Comparison of ENCODE assay signal across 8 cellular contexts in genomic region chr14:64503184-64503433, GRCh38. TPM values are rescaled to one million over a fixed set of nuclear protein-coding genes. Genes with fewer than 3 reads are reported as not detected.
DNase-seq lines count a peak whose midpoint lies in the region; ATAC-seq and TF ChIP-seq lines count a peak whose summit lies in the region.

No MANE protein-coding gene starts in this region.

- WGBS in body of pancreas, 2 donors, result 1% methylated on average over 10 to 21 of the region's 21 CpGs

- DNase-seq in body of pancreas (peak in 1 of 4 donors; percentile 45), lower lobe of right lung (no peak), vagina (ENCODE audit: extremely low spot score in 2 of 2) (no peak), NCI-H2107 (lab: John Stamatoyannopoulos, UW) (no peak), GM10266 (ENCODE audit: extremely low spot score) (no peak)
- DNase-seq in stimulated activated CD4-positive, alpha-beta T cell treated with anti-CD3 and anti-CD28 coated beads, Interleukin-4, amount 100 ng/mL, for 4 hours, result no peak

- intact Hi-C loops in body of pancreas (cut with DNase I), result no loop called here
- intact Hi-C loops in lower lobe of right lung (cut with DNase I), result no loop called here
- intact Hi-C loops in vagina (cut with DNase I), result no loop called here

- H3K9me3 ChIP-seq in body of pancreas (no peaks in the 10 kb centered on the region), lower lobe of right lung (no peaks in the 10 kb centered on the region), vagina (no peaks in the 10 kb centered on the region)

- H3K4me1 ChIP-seq in body of pancreas (peaks cover 53% of the 10 kb centered on the region), lower lobe of right lung (peaks cover 50% of the 10 kb centered on the region), vagina (peaks cover 61% of the 10 kb centered on the region)

- H3K27ac ChIP-seq in C4-2B, result peak overlapping the region; percentile 97
- peak overlapping the region; percentile 99 to 100 (median 100) for H3K27ac ChIP-seq in body of pancreas
- H3K27ac ChIP-seq in lower lobe of right lung, result peak overlapping the region; percentile 99
- peak overlapping the region; percentile 94 for H3K27ac ChIP-seq in vagina

- no peak for TF ChIP-seq POLR2A in body of pancreas (IDR thresholded peaks at IDR 0.05)
- TF ChIP-seq POLR2A in vagina (IDR thresholded peaks at IDR 0.05), result no peak

- H3K27me3 ChIP-seq in body of pancreas (no peaks in the 10 kb centered on the region), lower lobe of right lung (ENCODE audit: low read depth) (no peaks in the 10 kb centered on the region), vagina (no peaks in the 10 kb centered on the region)

- TF ChIP-seq CTCF in C4-2B (conservative IDR thresholded peaks at IDR 0.05), result no peak
- no peak for TF ChIP-seq CTCF in body of pancreas (IDR thresholded peaks at IDR 0.05)
- no peak for TF ChIP-seq CTCF in lower lobe of right lung (IDR thresholded peaks at IDR 0.05)
- TF ChIP-seq CTCF in vagina (IDR thresholded peaks at IDR 0.05), result no peak
- TF ChIP-seq CTCF in GM10266 (IDR thresholded peaks at IDR 0.05; ENCODE audit: control insufficient read depth, insufficient read depth, low read depth, missing control alignments), result no peak

- H3K36me3 ChIP-seq in body of pancreas (replicated peaks in 1 of 2; ENCODE audit: insufficient read depth in 1 of 2, low read depth in 2 of 2), result no peaks in the 10 kb centered on the region
- H3K36me3 ChIP-seq in lower lobe of right lung, result no peaks in the 10 kb centered on the region
- H3K36me3 ChIP-seq in vagina, result no peaks in the 10 kb centered on the region

- ATAC-seq in HG03039 (IDR thresholded peaks at IDR 0.05; ENCODE audit: unreplicated experiment), result peak; percentile 2
- ATAC-seq in body of pancreas, result no peak
- peak in 1 of 2 donors; percentile 0 for ATAC-seq in lower lobe of right lung

- H3K4me3 ChIP-seq in body of pancreas, result peak overlapping the region; percentile 36 to 59
- peak overlapping the region; percentile 78 for H3K4me3 ChIP-seq in lower lobe of right lung
- H3K4me3 ChIP-seq in vagina, result peak overlapping the region; percentile 68 to 90

RNA-seq across cellular contexts. Expression of gene ZBTB25, which starts 0.5 kb away (rescaled TPM):
- 10 to 100 TPM in 1 of 2 donors, 1 to 10 TPM in 1; 7.9 to 10.6 TPM for total RNA-seq in body of pancreas
- total RNA-seq in lower lobe of right lung, result 14.9 TPM
- 11.3 TPM for total RNA-seq in vagina

RNA-seq across cellular contexts. Expression of gene ZBTB1, which starts 1.5 kb away (rescaled TPM):
- total RNA-seq in body of pancreas (10 to 100 TPM; 28.5 to 43.8 TPM), lower lobe of right lung (46.1 TPM), vagina (48.9 TPM)

RNA-seq across cellular contexts. Expression of gene HSPA2, which starts 37.4 kb away (rescaled TPM):
- total RNA-seq in body of pancreas, result 10 to 100 TPM in 1 of 2 donors, 1 to 10 TPM in 1; 4.0 to 19.7 TPM
- total RNA-seq in lower lobe of right lung, result 11.4 TPM
- total RNA-seq in vagina, result 47.4 TPM

RNA-seq across cellular contexts. Expression of gene AKAP5, which starts 37.8 kb away (rescaled TPM):
- total RNA-seq in body of pancreas (under 1 TPM in 1 of 2 donors, not detected in 1; under 0.01 TPM), lower lobe of right lung (4.8 TPM), vagina (0.49 TPM)

RNA-seq across cellular contexts. Expression of gene PPP1R36, which starts 46.7 kb away (rescaled TPM):
- 1 to 10 TPM; 4.4 to 5.6 TPM for total RNA-seq in body of pancreas
- total RNA-seq in lower lobe of right lung, result 0.97 TPM
- total RNA-seq in vagina, result not detected
